Comparison of ENCODE assay signal across 8 cellular contexts in genomic region chr3:33278106-33278672, GRCh38. TPM values are rescaled to one million over a fixed set of nuclear protein-coding genes. Genes with fewer than 3 reads are reported as not detected.
DNase-seq lines count a peak whose midpoint lies in the region; ATAC-seq and TF ChIP-seq lines count a peak whose summit lies in the region.

No MANE protein-coding gene starts in this region.

- H3K4me3 ChIP-seq in right cardiac atrium (ENCODE audit: low read length) (peak overlapping the region; percentile 85), smooth muscle cell (peak overlapping the region; percentile 98)

- H3K79me2 ChIP-seq in smooth muscle cell (ENCODE audit: low read depth), result peaks cover 48% of the 10 kb centered on the region

- H3K36me3 Mint-ChIP-seq in activated T-helper 2 cell treated with anti-CD3 and anti-CD28 coated beads, Interferon-gamma antibody, Interleukin-2, Interleukin-4, amounts not matched to agents 10 μg/mL and 5 μg/mL and 100 μg/mL, durations not matched to agents 14 hours and 24 hours and 36 hours (ENCODE audit: low read depth), result no peaks in the 10 kb centered on the region

- H3K4me3 Mint-ChIP-seq in activated T-helper 2 cell treated with anti-CD3 and anti-CD28 coated beads, Interferon-gamma antibody, Interleukin-2, Interleukin-4, amounts not matched to agents 10 μg/mL and 5 μg/mL and 100 μg/mL, durations not matched to agents 14 hours and 24 hours and 36 hours (ENCODE audit: low read depth), result no peak overlapping the region

- H3K4me1 ChIP-seq in right cardiac atrium (ENCODE audit: control insufficient read depth, insufficient read depth, low read length) (no peaks in the 10 kb centered on the region), smooth muscle cell (ENCODE audit: low read depth) (peaks cover 7% of the 10 kb centered on the region)

- peak overlapping the region; percentile 96 for H2AFZ ChIP-seq in smooth muscle cell (ENCODE audit: low read depth)

- H3K9ac ChIP-seq in smooth muscle cell (ENCODE audit: low read depth), result peak overlapping the region; percentile 91

- peaks cover 29% of the 10 kb centered on the region for H3K27me3 Mint-ChIP-seq in activated T-helper 2 cell treated with anti-CD3 and anti-CD28 coated beads, Interferon-gamma antibody, Interleukin-2, Interleukin-4, amounts not matched to agents 10 μg/mL and 5 μg/mL and 100 μg/mL, durations not matched to agents 14 hours and 24 hours and 36 hours (ENCODE audit: low read depth)

- 14% methylated on average over 12 of the region's 12 CpGs for WGBS in right cardiac atrium
- WGBS in smooth muscle cell (ENCODE audit: low lambda C conversion rate), result 9% methylated on average over 12 of the region's 12 CpGs

- ATAC-seq in SK-N-SH treated with all-trans-retinoic acid at 6 μM for 48 hours (peak; percentile 64), right cardiac atrium (peak in 1 of 2 donors; percentile 20)

- H3K9me3 Mint-ChIP-seq in activated T-helper 2 cell treated with anti-CD3 and anti-CD28 coated beads, Interferon-gamma antibody, Interleukin-2, Interleukin-4, amounts not matched to agents 10 μg/mL and 5 μg/mL and 100 μg/mL, durations not matched to agents 14 hours and 24 hours and 36 hours, result no peaks in the 10 kb centered on the region

- peaks cover 2% of the 10 kb centered on the region for H3K4me1 Mint-ChIP-seq in activated T-helper 2 cell treated with anti-CD3 and anti-CD28 coated beads, Interferon-gamma antibody, Interleukin-2, Interleukin-4, amounts not matched to agents 10 μg/mL and 5 μg/mL and 100 μg/mL, durations not matched to agents 14 hours and 24 hours and 36 hours (ENCODE audit: low read depth)

- intact Hi-C loops in right cardiac atrium (cut with DNase I), result no loop called here
- intact Hi-C loops in activated T-helper 2 cell treated with anti-CD3 and anti-CD28 coated beads, Interferon-gamma antibody, Interleukin-2, Interleukin-4, amounts not matched to agents 10 μg/mL and 5 μg/mL and 100 μg/mL, durations not matched to agents 14 hours and 24 hours and 36 hours (cut with micrococcal nuclease), result no loop called here

- H3K27ac ChIP-seq in right cardiac atrium (ENCODE audit: low read length), result no peak overlapping the region
- H3K27ac ChIP-seq in smooth muscle cell (ENCODE audit: low read depth), result peak overlapping the region; percentile 12

- no peaks in the 10 kb centered on the region for H3F3A ChIP-seq in smooth muscle cell (ENCODE audit: low read depth)

- peak overlapping the region; percentile 86 for H3K4me2 ChIP-seq in smooth muscle cell

- peaks cover 2% of the 10 kb centered on the region for H3K36me3 ChIP-seq in smooth muscle cell (ENCODE audit: low read depth)

- H3K9me3 ChIP-seq in right cardiac atrium (ENCODE audit: control insufficient read depth, low read length), result no peaks in the 10 kb centered on the region
- H3K9me3 ChIP-seq in smooth muscle cell (replicated peaks; ENCODE audit: low read depth), result no peaks in the 10 kb centered on the region

- no peak for TF ChIP-seq CTCF in smooth muscle cell (IDR thresholded peaks at IDR 0.05; ENCODE audit: borderline replicate concordance, insufficient read depth, poor library complexity, severe bottlenecking)

- H3K27me3 ChIP-seq in right cardiac atrium (ENCODE audit: control insufficient read depth, insufficient read depth) (no peaks in the 10 kb centered on the region), smooth muscle cell (ENCODE audit: low read depth) (no peaks in the 10 kb centered on the region)

- DNase-seq in HK-2 (ENCODE audit: unreplicated experiment), result peak; percentile 2
- no peak for DNase-seq in right cardiac atrium
- DNase-seq in smooth muscle cell (lab: John Stamatoyannopoulos, UW; ENCODE audit: unreplicated experiment), result no peak
- DNase-seq in effector CD4-positive, alpha-beta T cell, result no peak
- no peak for DNase-seq in activated T-helper 2 cell treated with anti-CD3 and anti-CD28 coated beads, Interferon-gamma antibody, Interleukin-2, Interleukin-4, amounts not matched to agents 10 μg/mL and 5 μg/mL and 100 μg/mL, durations not matched to agents 14 hours and 24 hours and 36 hours (ENCODE audit: low spot score)
- DNase-seq in GM19240 (ENCODE audit: insufficient read length, low spot score), result no peak
- DNase-seq in GM19238 (ENCODE audit: insufficient read length, low spot score), result no peak

- peaks cover 9% of the 10 kb centered on the region for H4K20me1 ChIP-seq in smooth muscle cell (ENCODE audit: low read depth)

- no peak overlapping the region for H3K27ac Mint-ChIP-seq in activated T-helper 2 cell treated with anti-CD3 and anti-CD28 coated beads, Interferon-gamma antibody, Interleukin-2, Interleukin-4, amounts not matched to agents 10 μg/mL and 5 μg/mL and 100 μg/mL, durations not matched to agents 14 hours and 24 hours and 36 hours

TF ChIP-seq in SK-N-SH treated with all-trans-retinoic acid at 6 μM for 48 hours, 23 proteins besides CTCF, POLR2A, EP300 and RAD21:
- TF ChIP-seq OSR1 (CRISPR knock-in tag; IDR thresholded peaks at IDR 0.05) (no peak), CSRNP3 (CRISPR knock-in tag; IDR thresholded peaks at IDR 0.05) (no peak), CSDC2 (CRISPR knock-in tag; IDR thresholded peaks at IDR 0.05) (no peak), ZFP3 (CRISPR knock-in tag; IDR thresholded peaks at IDR 0.05) (no peak), ESRRG (CRISPR knock-in tag; IDR thresholded peaks at IDR 0.05) (no peak), RARB (CRISPR knock-in tag; IDR thresholded peaks at IDR 0.05) (no peak), ZNF565 (CRISPR knock-in tag; conservative IDR thresholded peaks at IDR 0.05; ENCODE audit: low read depth) (no peak), ZNF8 (CRISPR knock-in tag; IDR thresholded peaks at IDR 0.05) (no peak)
TF ChIP-seq in SK-N-SH treated with all-trans-retinoic acid at 6 μM for 48 hours: peak in this region for 0.

RNA-seq across cellular contexts. Expression of gene FBXL2, which starts 0.9 kb away (rescaled TPM):
- total RNA-seq in right cardiac atrium (1 to 10 TPM; 2.5 to 4.9 (median 3.9) TPM), smooth muscle cell (10.7 and 13.6 TPM in 2 replicates)
- polyA plus RNA-seq in right cardiac atrium (2.0 TPM), smooth muscle cell (8.9 and 11.3 TPM in 2 replicates)
- 0.07 TPM in 1 of 2 replicates, not detected in the other for total RNA-seq in activated T-helper 2 cell treated with anti-CD3 and anti-CD28 coated beads, Interferon-gamma antibody, Interleukin-2, Interleukin-4, amounts not matched to agents 10 μg/mL and 5 μg/mL and 100 μg/mL, durations not matched to agents 14 hours and 24 hours and 36 hours

RNA-seq across cellular contexts. Expression of gene SUSD5, which starts 59.6 kb away (rescaled TPM):
- total RNA-seq in right cardiac atrium, result 1 to 10 TPM in 2 of 4 donors, under 1 TPM in 2; 0.53 to 10.0 (median 1.1) TPM
- polyA plus RNA-seq in right cardiac atrium, result 1.3 TPM
- 1.1 and 1.6 TPM in 2 replicates for total RNA-seq in smooth muscle cell
- polyA plus RNA-seq in smooth muscle cell, result 1.4 and 1.7 TPM in 2 replicates
- total RNA-seq in activated T-helper 2 cell treated with anti-CD3 and anti-CD28 coated beads, Interferon-gamma antibody, Interleukin-2, Interleukin-4, amounts not matched to agents 10 μg/mL and 5 μg/mL and 100 μg/mL, durations not matched to agents 14 hours and 24 hours and 36 hours, result not detected in 2 replicates
